25 cellular contexts compared by ENCODE assay signal in the genomic region with DNA sequence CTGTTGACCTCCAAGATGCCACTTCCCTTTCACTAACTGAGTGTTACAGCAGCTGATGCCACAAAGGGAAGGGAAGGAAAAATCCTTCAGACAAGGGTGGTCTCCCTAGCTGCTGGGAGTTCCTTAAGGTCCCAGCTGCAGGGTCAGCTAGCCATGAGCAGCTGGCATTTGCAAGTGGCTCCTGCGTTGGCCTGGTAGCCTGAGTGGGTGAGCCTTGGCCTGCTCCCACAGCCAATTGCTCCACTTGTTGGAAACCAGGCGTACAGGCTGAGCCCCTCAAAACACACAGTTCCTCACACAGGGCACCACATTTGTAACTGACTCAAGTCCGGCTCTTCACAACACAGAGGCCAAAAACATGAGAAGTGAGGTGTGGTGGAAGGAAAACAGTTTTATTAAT. TPM values are rescaled to one million over a fixed set of nuclear protein-coding genes. Genes with fewer than 3 reads are reported as not detected.
A peak's percentile ranks its signal among the peaks of the same experiment; 100 is the strongest.
DNase-seq lines count a peak whose midpoint lies in the region; ATAC-seq, FAIRE-seq and TF ChIP-seq lines count a peak whose summit lies in the region.
"Had no signal": no experiment of that assay in that cellular context is flagged by ENCODE, and none has a peak within 500 bp of the region (broad histone marks: within the 10 kb centered on the region; RNA-seq: fewer than 3 reads in every experiment).

No MANE protein-coding gene starts in this region.

- no peak overlapping the region for H2AK5ac ChIP-seq in H9 (ENCODE audit: insufficient read length, low read length)
- H2AK5ac ChIP-seq in H1 (ENCODE audit: low read depth, low read length): no peak overlapping the region
- peak overlapping the region; percentile 12 for H2AK5ac ChIP-seq in trophoblast cell (ENCODE audit: low read length)

- no peak overlapping the region for H2AFZ ChIP-seq in H9 (ENCODE audit: low read length)
- H2AFZ ChIP-seq in H1 (ENCODE audit: low read length): no peak overlapping the region
- no peak overlapping the region for H2AFZ ChIP-seq in trophoblast cell (ENCODE audit: insufficient read depth, low read length, poor library complexity)
- no peak overlapping the region for H2AFZ ChIP-seq in PC-3 (ENCODE audit: low read length)
- H2AFZ ChIP-seq: PC-9 had no signal

- DNase-seq in H9: no peak
- DNase-seq in SK-N-DZ (ENCODE audit: low spot score): peak; percentile 2
- no peak for DNase-seq in H1 (ENCODE audit: low read depth in 1 of 2, low spot score in 2 of 2)
- no peak for DNase-seq in trophoblast cell
- no peak for DNase-seq in PC-3
- no peak for DNase-seq in natural killer cell treated with Interleukin-12 subunit alpha and Interleukin-12 subunit beta and Interleukin-15 and Interleukin-18, amount 100 ng/mL, for 72 hours (ENCODE audit: low spot score)
- no peak for DNase-seq in activated CD4-positive, CD25-positive, alpha-beta regulatory T cell treated with anti-CD3 and anti-CD28 coated beads, Interleukin-2, amount 50 U/mL, for 72 hours
- DNase-seq: CD4-positive, CD25-positive, alpha-beta regulatory T cell; DMS153; DND-41; KG1; MG63; NCI-H1105 treated with DMSO at 0.1 percent for 48 hours; NCI-H146; NCI-H1930; NCI-H2107; NCI-H446; NCI-H524 treated with DMSO at 0.1 percent for 48 hours; NCI-H774; PC-9; Right ventricle myocardium superior had no signal

- peak overlapping the region; percentile 35 for H4K12ac ChIP-seq in trophoblast cell (ENCODE audit: low read depth, low read length)

- peaks cover 18 to 63% (median 42%) of the 10 kb centered on the region in 3 experiments for H3K36me3 Mint-ChIP-seq in H9 (ENCODE audit: insufficient read depth in 1 of 3, low read depth in 3 of 3)
- no peaks in the 10 kb centered on the region for H3K36me3 Mint-ChIP-seq in natural killer cell treated with Interleukin-12 subunit alpha and Interleukin-12 subunit beta and Interleukin-15 and Interleukin-18, amount 100 ng/mL, for 72 hours
- H3K36me3 Mint-ChIP-seq: CD4-positive, CD25-positive, alpha-beta regulatory T cell had no signal

- intact Hi-C loops in PC-3 (cut with micrococcal nuclease): no loop called here

- H3T11ph ChIP-seq in H9 (ENCODE audit: low read length): no peak overlapping the region

- H3K79me1 ChIP-seq in H9 (ENCODE audit: insufficient read depth, low read depth, low read length, poor library complexity, severe bottlenecking): no peaks in the 10 kb centered on the region
- H3K79me1 ChIP-seq in H1 (ENCODE audit: low read depth, low read length): no peaks in the 10 kb centered on the region
- peaks cover 3% of the 10 kb centered on the region for H3K79me1 ChIP-seq in trophoblast cell (ENCODE audit: low read length)

- H2BK120ac ChIP-seq in H9 (ENCODE audit: low read depth, low read length, poor library complexity, severe bottlenecking): no peak overlapping the region
- H2BK120ac ChIP-seq in H1 (replicated peaks; ENCODE audit: low read depth, low read length): no peak overlapping the region
- peak overlapping the region; percentile 18 for H2BK120ac ChIP-seq in trophoblast cell (ENCODE audit: insufficient read depth, low read length, poor library complexity)

- H3K27me3 ChIP-seq in H9 (ENCODE audit: insufficient read depth, low read length) (no peaks in the 10 kb centered on the region), H1 (replicated peaks in 1 of 4; ENCODE audit: control insufficient read depth in 3 of 4, extremely low read depth in 1 of 4, insufficient read depth in 3 of 4, low read length in 3 of 4) (no peaks in the 10 kb centered on the region), trophoblast cell (ENCODE audit: insufficient read depth, low read length) (no peaks in the 10 kb centered on the region), PC-3 (ENCODE audit: low read length) (no peaks in the 10 kb centered on the region)
- H3K27me3 ChIP-seq: BLaER1, MG63, SJSA1 had no signal

- no peaks in the 10 kb centered on the region for H3K27me3 Mint-ChIP-seq in H9 (ENCODE audit: low read depth)
- no peaks in the 10 kb centered on the region for H3K27me3 Mint-ChIP-seq in natural killer cell treated with Interleukin-12 subunit alpha and Interleukin-12 subunit beta and Interleukin-15 and Interleukin-18, amount 100 ng/mL, for 72 hours
- H3K27me3 Mint-ChIP-seq: CD4-positive, CD25-positive, alpha-beta regulatory T cell had no signal

- H3K79me2 ChIP-seq in H9 (ENCODE audit: insufficient read depth, low read length) (no peaks in the 10 kb centered on the region; the same call in 1 of the 2 replicates), H1 (ENCODE audit: control insufficient read depth in 1 of 2, insufficient read depth in 2 of 2, low read length in 2 of 2) (peaks cover 0 to 4% of the 10 kb centered on the region in 2 experiments; a peak in 1 of 4 replicates), trophoblast cell (ENCODE audit: control insufficient read depth, insufficient read depth, low read length, poor library complexity) (no peaks in the 10 kb centered on the region), PC-3 (ENCODE audit: low read length) (no peaks in the 10 kb centered on the region)

- no peak for TF ChIP-seq RAD21 in H1 (IDR thresholded peaks at IDR 0.05 in 1 of 2, conservative IDR thresholded peaks at IDR 0.05 in 1 of 2; ENCODE audit: low read depth in 2 of 2, low read length in 2 of 2)

- H4K91ac ChIP-seq in H9 (ENCODE audit: insufficient read length, low read depth, low read length): no peak overlapping the region
- no peak overlapping the region for H4K91ac ChIP-seq in H1 (replicated peaks; ENCODE audit: insufficient read length, low read length)
- H4K91ac ChIP-seq in trophoblast cell (ENCODE audit: low read depth, low read length): peak overlapping the region; percentile 51

- no peak overlapping the region for H3K9ac ChIP-seq in H9 (ENCODE audit: extremely low read depth, insufficient read length, low read length)
- H3K9ac ChIP-seq in H1 (replicated peaks in 1 of 4; ENCODE audit: extremely low read depth in 1 of 4, low read depth in 3 of 4, low read length in 3 of 4): no peak overlapping the region
- H3K9ac ChIP-seq in trophoblast cell (ENCODE audit: low read length): no peak overlapping the region
- no peak overlapping the region for H3K9ac ChIP-seq in PC-3 (ENCODE audit: low read length)
- H3K9ac ChIP-seq: BLaER1 had no signal

- ATAC-seq in GM19035 (IDR thresholded peaks at IDR 0.05; ENCODE audit: unreplicated experiment) (no peak), PC-3 (no peak)
- ATAC-seq in natural killer cell treated with Interleukin-12 subunit alpha and Interleukin-12 subunit beta and Interleukin-15 and Interleukin-18, amount 100 ng/mL, for 72 hours: no peak

- H3K14ac ChIP-seq in H9 (ENCODE audit: insufficient read depth, low read length) (no peak overlapping the region), H1 (ENCODE audit: insufficient read length) (no peak overlapping the region), trophoblast cell (ENCODE audit: low read length) (peak overlapping the region; percentile 58)

- H3K27ac ChIP-seq in H9 (ENCODE audit: insufficient read length, low read depth, low read length) (no peak overlapping the region), H1 (ENCODE audit: low read depth, low read length) (no peak overlapping the region), trophoblast cell (ENCODE audit: low read depth, low read length) (peak overlapping the region; percentile 44), PC-3 (ENCODE audit: low read length) (no peak overlapping the region)
- H3K27ac ChIP-seq: BLaER1, PC-9, SJSA1 had no signal

- no peak overlapping the region for H2BK20ac ChIP-seq in H9 (ENCODE audit: low read depth, low read length, poor library complexity, severe bottlenecking)
- H2BK20ac ChIP-seq in H1 (ENCODE audit: low read length): no peak overlapping the region

- no peaks in the 10 kb centered on the region for H3K4me1 Mint-ChIP-seq in H9
- no peaks in the 10 kb centered on the region for H3K4me1 Mint-ChIP-seq in natural killer cell treated with Interleukin-12 subunit alpha and Interleukin-12 subunit beta and Interleukin-15 and Interleukin-18, amount 100 ng/mL, for 72 hours (ENCODE audit: low read depth in 2 of 2)

- no peak overlapping the region for H3K4me3 Mint-ChIP-seq in H9
- H3K4me3 Mint-ChIP-seq in natural killer cell treated with Interleukin-12 subunit alpha and Interleukin-12 subunit beta and Interleukin-15 and Interleukin-18, amount 100 ng/mL, for 72 hours: no peak overlapping the region
- H3K4me3 Mint-ChIP-seq: CD4-positive, CD25-positive, alpha-beta regulatory T cell had no signal

- H3K9me3 Mint-ChIP-seq in H9: no peaks in the 10 kb centered on the region
- no peaks in the 10 kb centered on the region for H3K9me3 Mint-ChIP-seq in natural killer cell treated with Interleukin-12 subunit alpha and Interleukin-12 subunit beta and Interleukin-15 and Interleukin-18, amount 100 ng/mL, for 72 hours
- H3K9me3 Mint-ChIP-seq: CD4-positive, CD25-positive, alpha-beta regulatory T cell had no signal

- no peak for FAIRE-seq in H1 (lab: Jason Lieb, UNC)
- FAIRE-seq: A204.1 had no signal

- H3K9me3 ChIP-seq in H9 (ENCODE audit: control insufficient read depth, low read depth, low read length) (no peaks in the 10 kb centered on the region), H1 (ENCODE audit: insufficient read depth in 2 of 2, low read depth in 1 of 2, low read length in 1 of 2) (no peaks in the 10 kb centered on the region), trophoblast cell (ENCODE audit: insufficient read depth, low read depth, low read length) (no peaks in the 10 kb centered on the region), PC-3 (ENCODE audit: low read length) (no peaks in the 10 kb centered on the region)
- H3K9me3 ChIP-seq: BLaER1, MG63, SJSA1 had no signal

- no peak overlapping the region for H3K18ac ChIP-seq in H9 (ENCODE audit: insufficient read length, low read depth, low read length)
- H3K18ac ChIP-seq in H1 (ENCODE audit: extremely low read depth, low read length): no peak overlapping the region
- peak overlapping the region; percentile 74 for H3K18ac ChIP-seq in trophoblast cell (ENCODE audit: low read length)

- H3K9me2 ChIP-seq in PC-3 (replicated peaks; ENCODE audit: low read length): no peaks in the 10 kb centered on the region

- POLR2A ChIA-PET in H1 (lab: Charles Lee; ENCODE audit: partially characterized antibody) (no interaction called here), PC-3 (lab: Charles Lee; ENCODE audit: unreplicated experiment) (no interaction called here)

- H3K23me2 ChIP-seq in H9 (ENCODE audit: insufficient read length, low read depth, low read length, poor library complexity, severe bottlenecking) (no peaks in the 10 kb centered on the region), H1 (ENCODE audit: low read depth, low read length) (no peaks in the 10 kb centered on the region)

- H3K23ac ChIP-seq in H9 (ENCODE audit: insufficient read length, low read depth, low read length): no peak overlapping the region
- H3K23ac ChIP-seq in H1 (ENCODE audit: insufficient read length): no peak overlapping the region
- no peak overlapping the region for H3K23ac ChIP-seq in trophoblast cell (ENCODE audit: low read length)

- H3K4ac ChIP-seq in H9 (ENCODE audit: low read depth, low read length) (no peak overlapping the region), H1 (replicated peaks; ENCODE audit: insufficient read length, low read depth, low read length) (no peak overlapping the region), trophoblast cell (ENCODE audit: low read depth, low read length) (no peak overlapping the region)

- no peaks in the 10 kb centered on the region for H4K20me1 ChIP-seq in H9 (ENCODE audit: control insufficient read depth, insufficient read depth, insufficient read length)
- H4K20me1 ChIP-seq in H1 (replicated peaks in 1 of 2; ENCODE audit: control insufficient read depth in 1 of 2, insufficient read depth in 2 of 2, low read length in 2 of 2): no peaks in the 10 kb centered on the region
- H4K20me1 ChIP-seq in PC-3 (ENCODE audit: low read length): no peaks in the 10 kb centered on the region
- H4K20me1 ChIP-seq: BLaER1 had no signal

- H3K4me2 ChIP-seq in H9 (ENCODE audit: insufficient read depth, insufficient read length, low read length) (no peak overlapping the region), H1 (ENCODE audit: insufficient read depth in 1 of 2, low read depth in 2 of 2, low read length in 2 of 2) (no peak overlapping the region), trophoblast cell (ENCODE audit: low read length) (no peak overlapping the region), PC-3 (ENCODE audit: low read length) (no peak overlapping the region)
- H3K4me2 ChIP-seq: BLaER1, PC-9 had no signal

- H4K5ac ChIP-seq in H9 (ENCODE audit: insufficient read length, low read depth, low read length) (peak overlapping the region; percentile 81), H1 (ENCODE audit: insufficient read length, low read depth, low read length) (no peak overlapping the region)

- H2BK5ac ChIP-seq in H9 (ENCODE audit: insufficient read length, low read length) (no peak overlapping the region), H1 (ENCODE audit: low read depth, low read length) (no peak overlapping the region), trophoblast cell (ENCODE audit: low read depth, low read length, poor library complexity) (peak overlapping the region; percentile 18)

- H2BK12ac ChIP-seq in H9 (ENCODE audit: insufficient read length, low read depth, low read length) (no peak overlapping the region), H1 (ENCODE audit: low read depth, low read length) (no peak overlapping the region), trophoblast cell (ENCODE audit: low read length) (peak overlapping the region; percentile 25)

- no peak for TF ChIP-seq EP300 in H1 (IDR thresholded peaks at IDR 0.05; ENCODE audit: borderline replicate concordance in 1 of 2, low read depth in 2 of 2, low read length in 2 of 2)

- H4K8ac ChIP-seq in H9 (replicated peaks; ENCODE audit: insufficient read length, low read depth, low read length) (no peak overlapping the region), H1 (ENCODE audit: extremely low read depth, insufficient read depth, low read length) (peak overlapping the region; percentile 7; the same call in 1 of the 2 replicates), trophoblast cell (ENCODE audit: low read depth, low read length) (peak overlapping the region; percentile 51)

- H3K27ac Mint-ChIP-seq in H9: no peak overlapping the region
- no peak overlapping the region for H3K27ac Mint-ChIP-seq in natural killer cell treated with Interleukin-12 subunit alpha and Interleukin-12 subunit beta and Interleukin-15 and Interleukin-18, amount 100 ng/mL, for 72 hours

- TF ChIP-seq POLR2A in H1 (IDR thresholded peaks at IDR 0.05; ENCODE audit: control extremely low read depth in 1 of 2, low read depth in 2 of 2, low read length in 2 of 2): no peak

- H3F3A ChIP-seq in PC-3 (ENCODE audit: low read length, unreplicated experiment): no peaks in the 10 kb centered on the region

- no peak overlapping the region for H3K4me3 ChIP-seq in H1 (ENCODE audit: extremely low read depth in 1 of 4, insufficient read depth in 2 of 4, low read depth in 3 of 4, low read length in 4 of 4)
- H3K4me3 ChIP-seq in trophoblast cell (ENCODE audit: low read depth, low read length): no peak overlapping the region
- H3K4me3 ChIP-seq in PC-3 (ENCODE audit: low read length): no peak overlapping the region
- H3K4me3 ChIP-seq: BLaER1, MG63, PC-9, SJSA1 had no signal

- TF ChIP-seq CTCF in H9 (conservative IDR thresholded peaks at IDR 0.05) (no peak), H1 (IDR thresholded peaks at IDR 0.05; ENCODE audit: control extremely low read depth in 1 of 3, insufficient read depth in 1 of 3, low read depth in 1 of 3, low read length in 3 of 3) (no peak), PC-3 (conservative IDR thresholded peaks at IDR 0.05; ENCODE audit: low read depth, low read length) (no peak)

- no peak overlapping the region for H2BK15ac ChIP-seq in H9 (ENCODE audit: low read depth, low read length)
- no peak overlapping the region for H2BK15ac ChIP-seq in H1 (ENCODE audit: low read length)

- H3K36me3 ChIP-seq in H1 (ENCODE audit: control insufficient read depth in 2 of 4, insufficient read depth in 4 of 4, low read length in 3 of 4): peaks cover 0 to 66% (median 29%) of the 10 kb centered on the region in 4 experiments; a peak in 7 of 8 replicates
- peaks cover 7 to 10% of the 10 kb centered on the region in 2 experiments for H3K36me3 ChIP-seq in trophoblast cell (ENCODE audit: control insufficient read depth in 1 of 2, insufficient read depth in 2 of 2, low read length in 2 of 2)
- peaks cover 10% of the 10 kb centered on the region for H3K36me3 ChIP-seq in PC-3 (ENCODE audit: low read depth, low read length)

- CTCF ChIA-PET in H1 (lab: Charles Lee; ENCODE audit: partially characterized antibody): interaction anchor here (1.3 to 2.2 kb wide), 3 partner anchors 11 to 75 kb away, joined by 4 to 9 read pairs (median 5); no protein-coding TSS in a partner anchor
- CTCF ChIA-PET in PC-3 (lab: Charles Lee): no interaction called here

- no CpG with 5 or more reads among the region's 3 CpGs for WGBS in H9 (ENCODE audit: extremely low coverage, insufficient read length, low lambda C conversion rate)
- 92% methylated on average over 3 of the region's 3 CpGs; no CpG with 5 or more reads in 1 of the 2 experiments for WGBS in H1 (ENCODE audit: extremely low coverage in 1 of 2, insufficient coverage in 1 of 2, insufficient read length in 1 of 2, insufficient replicate concordance in 2 of 2, low coverage in 1 of 2, low lambda C conversion rate in 2 of 2, missing lambda C conversion rate in 1 of 2), 2 experiments
- no CpG with 5 or more reads among the region's 3 CpGs for WGBS in trophoblast cell (ENCODE audit: extremely low coverage, insufficient coverage, insufficient read length)

- BruUV-seq in PC-3 (replicated peaks; lab: Mats Ljungman, UMichigan): no TSS peak

- H3K4me1 ChIP-seq in H9 (ENCODE audit: insufficient read depth, low read length) (no peaks in the 10 kb centered on the region), H1 (replicated peaks in 1 of 4; ENCODE audit: control insufficient read depth in 3 of 4, insufficient read depth in 4 of 4, low read length in 3 of 4) (no peaks in the 10 kb centered on the region), trophoblast cell (ENCODE audit: control insufficient read depth in 1 of 2, insufficient read depth in 2 of 2, low read length in 2 of 2) (peaks cover 7 to 9% of the 10 kb centered on the region in 2 experiments), PC-3 (ENCODE audit: insufficient read depth, low read length) (no peaks in the 10 kb centered on the region)
- H3K4me1 ChIP-seq: BLaER1, SJSA1 had no signal

- H3K56ac ChIP-seq in H9 (ENCODE audit: insufficient read length, low read depth, low read length): no peak overlapping the region
- H3K56ac ChIP-seq in H1 (replicated peaks; ENCODE audit: insufficient read length, low read depth, low read length): no peak overlapping the region

RNA-seq across cellular contexts. Expression of a gene that starts 16.7 kb away (rescaled TPM):
- total RNA-seq in H9 (2021): 46.4 and 47.5 TPM in 2 replicates
- 82.8 and 104 TPM in 2 replicates for polyA plus RNA-seq in SK-N-DZ (2014; cell fraction: cytosol; rRNA removed)
- polyA plus RNA-seq in SK-N-DZ (2014; cell fraction: nucleus; rRNA removed): 83.3 and 84.8 TPM in 2 replicates
- total RNA-seq in H1 (2021; fragmentation: NEBNext Ultra II Directional; extraction: Animal tissue kit (Norgen Biotek cat#: 25700)): 62.2 and 63.2 TPM in 2 replicates
- polyA plus RNA-seq in H1 (2011; rRNA removed): 6.3 and 11.9 TPM in 2 replicates
- 18.0 TPM for polyA plus RNA-seq in H1 (2011; cell fraction: cytosol; rRNA removed)
- 7.1 TPM for polyA plus RNA-seq in H1 (2011; cell fraction: nucleus; rRNA removed)
- polyA plus RNA-seq in H1 (2012, experiment 1 of 2): 17.4 to 40.2 TPM (median 21.4 TPM) in 4 replicates
- polyA plus RNA-seq in H1 (2012, experiment 2 of 2): 2.8 TPM
- 42.2 TPM for polyA plus RNA-seq in H1 (2013, experiment 1 of 2)
- polyA plus RNA-seq in H1 (2013, experiment 2 of 2): 39.6 TPM
- 23.2 and 38.5 TPM in 2 replicates for polyA minus RNA-seq in H1 (2011; rRNA and poly(A)+ RNA removed)
- 25.9 TPM for polyA minus RNA-seq in H1 (2011; cell fraction: cytosol; rRNA and poly(A)+ RNA removed)
- 49.3 TPM for polyA minus RNA-seq in H1 (2011; cell fraction: nucleus; rRNA and poly(A)+ RNA removed)
- polyA plus RNA-seq in trophoblast cell (2013): 36.6 and 39.1 TPM in 2 replicates
- total RNA-seq in PC-3 (2014; rRNA removed): 38.9 and 39.0 TPM in 2 replicates
- total RNA-seq in natural killer cell treated with Interleukin-12 subunit alpha and Interleukin-12 subunit beta and Interleukin-15 and Interleukin-18, amount 100 ng/mL, for 72 hours: 10 to 100 TPM; 16.4 to 27.4 TPM
